In genomic region chr20:61163027-61163426, GRCh38 we compare ENCODE assay signal across 1 cellular context.
TF ChIP-seq lines count a peak whose summit lies in the region.

No MANE protein-coding gene starts in this region.

TF ChIP-seq in H1, 55 proteins besides CTCF, POLR2A, EP300 and RAD21 (continued from another document):
- TF ChIP-seq RBBP5 (IDR thresholded peaks at IDR 0.05; ENCODE audit: borderline replicate concordance, low read depth, low read length) (no peak), NANOG (IDR thresholded peaks at IDR 0.05; ENCODE audit: insufficient read depth, low read depth, low read length, poor library complexity, severe bottlenecking) (no peak), BCL11A (IDR thresholded peaks at IDR 0.05; ENCODE audit: low read depth in 2 of 2, low read length in 2 of 2) (no peak)
